Comparison of ENCODE assay signal across 18 cellular contexts in genomic region chr12:2311001-2311778, GRCh38.
A peak's percentile ranks its signal among the peaks of the same experiment; 100 is the strongest.
DNase-seq lines count a peak whose midpoint lies in the region; ATAC-seq and TF ChIP-seq lines count a peak whose summit lies in the region.
"Had no signal": no experiment of that assay in that cellular context is flagged by ENCODE, and none has a peak within 500 bp of the region (broad histone marks: within the 10 kb centered on the region; RNA-seq: fewer than 3 reads in every experiment).

No MANE protein-coding gene starts in this region.

- no peak for TF ChIP-seq CTCF in ovary (IDR thresholded peaks at IDR 0.05)
- no peak for TF ChIP-seq CTCF in breast epithelium (IDR thresholded peaks at IDR 0.05)

- no peak for ATAC-seq in left lobe of liver
- ATAC-seq: activated CD4-positive, CD25-positive, alpha-beta regulatory T cell treated with anti-CD3 and anti-CD28 coated beads, Interleukin-2, amount 50 U/mL, for 24 hours; stimulated activated naive CD8-positive, alpha-beta T cell treated with anti-CD3 and anti-CD28 coated beads, Interleukin-15, Interleukin-2, amounts not matched to agents 100 U/mL and 50 U/mL, for 24 hours had no signal

- H3K36me3 ChIP-seq in ovary (no peaks in the 10 kb centered on the region), breast epithelium (no peaks in the 10 kb centered on the region)

- TF ChIP-seq EP300 in ovary (IDR thresholded peaks at IDR 0.05): no peak

- H3K4me1 ChIP-seq in ovary (ENCODE audit: insufficient read depth) (no peaks in the 10 kb centered on the region), breast epithelium (no peaks in the 10 kb centered on the region)

- DNase-seq in NCI-H1417 (lab: John Stamatoyannopoulos, UW) (peak in 2 of 3 experiments; percentile 25 to 69), NCI-H1417 treated with DMSO at 0.1 percent for 48 hours (lab: John Stamatoyannopoulos, UW) (no peak), brain pericyte (ENCODE audit: low read depth, low spot score) (peak; percentile 46), left kidney (ENCODE audit: low read depth, low spot score) (peak; percentile 46), left lobe of liver (ENCODE audit: low spot score) (no peak), ovary (no peak), breast epithelium (ENCODE audit: low spot score in 2 of 2) (no peak)
- no peak for DNase-seq in stimulated activated naive CD4-positive, alpha-beta T cell (lab: John Stamatoyannopoulos, UW)
- DNase-seq: activated naive CD8-positive, alpha-beta T cell treated with anti-CD3 and anti-CD28 coated beads, Interleukin-2, amount 10 ng/mL, durations not matched to agents 7 days and 5 days; DMS 273 treated with DMSO at 0.1 percent for 48 hours; kidney; naive B cell; NCI-H1092 treated with DMSO at 0.1 percent for 48 hours; NCI-H226; stimulated activated naive CD8-positive, alpha-beta T cell treated with anti-CD3 and anti-CD28 coated beads, Interleukin-15, Interleukin-2, amounts not matched to agents 100 U/mL and 50 U/mL, for 24 hours; T-helper 1 cell had no signal

- 52 to 58% (median 56%) methylated on average over 15 of the region's 15 CpGs for WGBS in ovary, 3 donors

- H3K4me3 ChIP-seq in ovary (no peak overlapping the region), breast epithelium (no peak overlapping the region)

- TF ChIP-seq POLR2A in ovary (IDR thresholded peaks at IDR 0.05) (no peak), breast epithelium (IDR thresholded peaks at IDR 0.05) (no peak)

- H3K9me3 ChIP-seq in ovary (no peaks in the 10 kb centered on the region), breast epithelium (peaks cover 0 to 6% of the 10 kb centered on the region in 2 donors)

- H3K27me3 ChIP-seq in ovary (no peaks in the 10 kb centered on the region), breast epithelium (no peaks in the 10 kb centered on the region)

- intact Hi-C loops in ovary (cut with DNase I) (no loop called here), breast epithelium (cut with DNase I; ENCODE audit: low total_unique reads) (no loop called here)

- H3K27ac ChIP-seq in ovary (no peak overlapping the region), breast epithelium (peak overlapping the region in 1 of 2 donors; percentile 12)
- H3K27ac ChIP-seq: 22Rv1 had no signal

Comparison
In these comparisons a context has a peak if more than half of its experiments do, and no peak if none do; other contexts are left out.
1. DNase-seq: peak in NCI-H1417 (2 of 3), brain pericyte (single experiment) and left kidney (single experiment); none in NCI-H1417 treated with DMSO at 0.1 percent for 48 hours (single experiment), left lobe of liver (single experiment), ovary (0 of 5), stimulated activated naive CD4-positive, alpha-beta T cell (0 of 6) and breast epithelium (0 of 2).